Comparison of ENCODE assay signal across 23 cellular contexts in the genomic region with DNA sequence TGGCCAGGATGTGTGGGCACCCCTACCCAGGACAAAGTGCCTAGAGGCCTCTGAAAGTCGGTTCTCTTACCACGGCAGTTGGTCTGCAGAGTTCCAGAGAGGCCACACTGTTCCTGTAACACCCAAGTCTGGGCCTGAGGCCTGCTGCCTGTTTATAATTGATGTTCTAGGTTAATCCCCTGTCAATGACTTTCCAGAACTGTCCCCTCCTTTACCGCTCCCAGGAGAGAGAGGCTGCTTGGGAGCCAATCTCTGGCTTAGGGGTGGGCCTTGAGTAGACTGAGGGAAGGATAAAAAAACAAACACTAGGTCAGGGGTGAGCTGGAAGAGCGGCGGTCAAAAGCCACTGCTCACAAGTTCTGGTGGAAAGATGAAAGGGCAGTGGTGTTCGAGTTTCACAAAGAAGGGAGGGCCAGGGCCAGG. TPM values are rescaled to one million over a fixed set of nuclear protein-coding genes. Genes with fewer than 3 reads are reported as not detected.
DNase-seq lines count a peak whose midpoint lies in the region; ATAC-seq and TF ChIP-seq lines count a peak whose summit lies in the region.
"Had no signal": no experiment of that assay in that cellular context is flagged by ENCODE, and none has a peak within 500 bp of the region (broad histone marks: within the 10 kb centered on the region; RNA-seq: fewer than 3 reads in every experiment).

No MANE protein-coding gene starts in this region.

- POLR2A ChIA-PET in HEK293 (lab: Yijun Ruan, JAX), result no interaction called here
- POLR2A ChIA-PET in naive thymus-derived CD4-positive, alpha-beta T cell (lab: Charles Lee), result no interaction called here

- H3K4me1 Mint-ChIP-seq in osteocyte (ENCODE audit: unreplicated experiment), result peaks cover 42% of the 10 kb centered on the region
- no peaks in the 10 kb centered on the region for H3K4me1 Mint-ChIP-seq in naive thymus-derived CD4-positive, alpha-beta T cell
- H3K4me1 Mint-ChIP-seq: activated naive CD4-positive, alpha-beta T cell treated with anti-CD3 and anti-CD28 coated beads, Interleukin-2, amount 50 U/mL, for 24 hours; CD4-positive, alpha-beta memory T cell had no signal

- H3K27ac Mint-ChIP-seq in osteocyte (ENCODE audit: unreplicated experiment), result peak overlapping the region; percentile 31
- peak overlapping the region in 1 of 9 donors; percentile 60 for H3K27ac Mint-ChIP-seq in naive thymus-derived CD4-positive, alpha-beta T cell
- H3K27ac Mint-ChIP-seq: activated CD4-positive, alpha-beta memory T cell treated with anti-CD3 and anti-CD28 coated beads for 36 hours; activated naive CD4-positive, alpha-beta T cell treated with anti-CD3 and anti-CD28 coated beads, Interleukin-2, amount 50 U/mL, for 24 hours; activated T-cell treated with anti-CD3 and anti-CD28 coated beads, Interleukin-2, amount 50 U/mL, for 24 hours had no signal

- H3K4me1 ChIP-seq in HEK293 (ENCODE audit: control insufficient read depth, insufficient read depth, low read length), result no peaks in the 10 kb centered on the region; the same call in 1 of the 2 replicates
- H3K4me1 ChIP-seq in naive thymus-derived CD4-positive, alpha-beta T cell (ENCODE audit: control insufficient read depth in 2 of 2, insufficient read depth in 2 of 2, low read length in 2 of 2), result no peaks in the 10 kb centered on the region

- intact Hi-C loops in naive thymus-derived CD4-positive, alpha-beta T cell (cut with micrococcal nuclease), result no loop called here

- no peaks in the 10 kb centered on the region for H3K36me3 Mint-ChIP-seq in osteocyte (ENCODE audit: unreplicated experiment)
- H3K36me3 Mint-ChIP-seq in naive thymus-derived CD4-positive, alpha-beta T cell, result peaks cover 0 to 7% (median 0%) of the 10 kb centered on the region in 5 donors
- H3K36me3 Mint-ChIP-seq: activated CD4-positive, alpha-beta memory T cell treated with anti-CD3 and anti-CD28 coated beads for 36 hours; activated naive CD4-positive, alpha-beta T cell treated with anti-CD3 and anti-CD28 coated beads, Interleukin-2, amount 50 U/mL, for 24 hours; CD4-positive, alpha-beta memory T cell had no signal

- H3K27ac ChIP-seq in HEK293 (ENCODE audit: extremely low read depth, low read depth, low read length) (no peak overlapping the region), angular gyrus (ENCODE audit: low read depth, low read length) (peak overlapping the region; percentile 26)
- no peak overlapping the region for H3K27ac ChIP-seq in naive thymus-derived CD4-positive, alpha-beta T cell (ENCODE audit: low read depth, low read length)
- H3K27ac ChIP-seq: gastroesophageal sphincter, neutrophil, VCaP had no signal

- H3K4me3 ChIP-seq in HEK293 (ENCODE audit: low read depth, low read length), result no peak overlapping the region
- no peak overlapping the region for H3K4me3 ChIP-seq in naive thymus-derived CD4-positive, alpha-beta T cell (ENCODE audit: low read length)
- H3K4me3 ChIP-seq: gastroesophageal sphincter, vagina had no signal

- no peak overlapping the region for H3K4me3 Mint-ChIP-seq in osteocyte (ENCODE audit: unreplicated experiment)
- H3K4me3 Mint-ChIP-seq in naive thymus-derived CD4-positive, alpha-beta T cell, result no peak overlapping the region
- H3K4me3 Mint-ChIP-seq: activated CD4-positive, alpha-beta memory T cell treated with anti-CD3 and anti-CD28 coated beads for 36 hours; activated naive CD4-positive, alpha-beta T cell treated with anti-CD3 and anti-CD28 coated beads, Interleukin-2, amount 50 U/mL, for 24 hours; activated T-cell treated with anti-CD3 and anti-CD28 coated beads, Interleukin-2, amount 50 U/mL, for 24 hours; CD4-positive, alpha-beta memory T cell had no signal

- ATAC-seq in HG03571 (IDR thresholded peaks at IDR 0.05; ENCODE audit: unreplicated experiment), result no peak
- no peak for ATAC-seq in naive thymus-derived CD4-positive, alpha-beta T cell
- ATAC-seq: gastroesophageal sphincter had no signal

- CTCF ChIA-PET in HEK293 (lab: Yijun Ruan, JAX), result no interaction called here
- CTCF ChIA-PET in naive thymus-derived CD4-positive, alpha-beta T cell (lab: Charles Lee), result no interaction called here

- DNase-seq in iris pigment epithelial cell (ENCODE audit: low read depth), result peak; percentile 17
- no peak for DNase-seq in osteocyte (ENCODE audit: extremely low spot score, unreplicated experiment)
- no peak for DNase-seq in nucleus accumbens (lab: John Stamatoyannopoulos, UW)
- DNase-seq in iPS-NIHi11 (ENCODE audit: low spot score), result no peak
- no peak for DNase-seq in naive thymus-derived CD4-positive, alpha-beta T cell
- DNase-seq: activated CD4-positive, alpha-beta memory T cell treated with anti-CD3 and anti-CD28 coated beads for 36 hours; activated T-cell treated with anti-CD3 and anti-CD28 coated beads, Interleukin-2, amount 50 U/mL, for 24 hours; CD4-positive, alpha-beta memory T cell; DMS79 treated with DMSO at 0.1 percent for 48 hours; NCI-H2029; NCI-H510A treated with DMSO at 0.1 percent for 48 hours; SHP77; stimulated activated CD4-positive, alpha-beta T cell treated with anti-CD3 and anti-CD28 coated beads, Interleukin-2, amount 100 ng/mL, for 48 hours; T-helper 1 cell had no signal

- H3K9me3 Mint-ChIP-seq in osteocyte (ENCODE audit: unreplicated experiment), result no peaks in the 10 kb centered on the region
- no peaks in the 10 kb centered on the region for H3K9me3 Mint-ChIP-seq in naive thymus-derived CD4-positive, alpha-beta T cell
- H3K9me3 Mint-ChIP-seq: activated CD4-positive, alpha-beta memory T cell treated with anti-CD3 and anti-CD28 coated beads for 36 hours; activated naive CD4-positive, alpha-beta T cell treated with anti-CD3 and anti-CD28 coated beads, Interleukin-2, amount 50 U/mL, for 24 hours; activated T-cell treated with anti-CD3 and anti-CD28 coated beads, Interleukin-2, amount 50 U/mL, for 24 hours; CD4-positive, alpha-beta memory T cell; IgD-negative memory B cell had no signal

- no peaks in the 10 kb centered on the region for H3K9me3 ChIP-seq in HEK293 (ENCODE audit: control insufficient read depth, insufficient read depth, low read depth, low read length)
- H3K9me3 ChIP-seq in naive thymus-derived CD4-positive, alpha-beta T cell (ENCODE audit: control insufficient read depth in 2 of 3, low read length in 3 of 3), result no peaks in the 10 kb centered on the region
- H3K9me3 ChIP-seq: gastroesophageal sphincter, neutrophil, vagina had no signal

- no peaks in the 10 kb centered on the region for H3K27me3 Mint-ChIP-seq in osteocyte (ENCODE audit: unreplicated experiment)
- H3K27me3 Mint-ChIP-seq in naive thymus-derived CD4-positive, alpha-beta T cell, result peaks cover 0 to 3% (median 0%) of the 10 kb centered on the region in 5 donors
- H3K27me3 Mint-ChIP-seq: activated CD4-positive, alpha-beta memory T cell treated with anti-CD3 and anti-CD28 coated beads for 36 hours; activated naive CD4-positive, alpha-beta T cell treated with anti-CD3 and anti-CD28 coated beads, Interleukin-2, amount 50 U/mL, for 24 hours; activated T-cell treated with anti-CD3 and anti-CD28 coated beads, Interleukin-2, amount 50 U/mL, for 24 hours; CD4-positive, alpha-beta memory T cell had no signal

- TF ChIP-seq CTCF in HEK293 (tag by site-specific recombination; IDR thresholded peaks at IDR 0.05) (no peak), osteocyte (IDR thresholded peaks at IDR 0.05) (no peak)

- no peaks in the 10 kb centered on the region for H3K27me3 ChIP-seq in naive thymus-derived CD4-positive, alpha-beta T cell (ENCODE audit: control insufficient read depth in 2 of 2, insufficient read depth in 2 of 2, low read length in 2 of 2)
- H3K27me3 ChIP-seq: gastroesophageal sphincter, neutrophil, vagina had no signal

- H3K36me3 ChIP-seq in HEK293 (ENCODE audit: control insufficient read depth in 2 of 2, insufficient read depth in 1 of 2, low read length in 2 of 2), result no peaks in the 10 kb centered on the region
- H3K36me3 ChIP-seq in naive thymus-derived CD4-positive, alpha-beta T cell (ENCODE audit: control insufficient read depth in 2 of 3, insufficient read depth in 3 of 3, low read length in 3 of 3), result no peaks in the 10 kb centered on the region
- H3K36me3 ChIP-seq: gastroesophageal sphincter, neutrophil, vagina had no signal

TF ChIP-seq in HEK293, 187 proteins besides CTCF, POLR2A, EP300 and RAD21:
- TF ChIP-seq ZNF843 (tag by site-specific recombination; IDR thresholded peaks at IDR 0.05), result no peak
- TF ChIP-seq ZNF341 (tag by site-specific recombination; IDR thresholded peaks at IDR 0.05; ENCODE audit: low read depth), result peak; percentile 53
- peak; percentile 82; the same call in 1 of the 2 replicates for TF ChIP-seq TCF7L2 (IDR thresholded peaks at IDR 0.05; ENCODE audit: borderline replicate concordance, low read depth, low read length)
- no peak for TF ChIP-seq ZNF114 (tag by site-specific recombination; IDR thresholded peaks at IDR 0.05)
- TF ChIP-seq, protein P1, sequence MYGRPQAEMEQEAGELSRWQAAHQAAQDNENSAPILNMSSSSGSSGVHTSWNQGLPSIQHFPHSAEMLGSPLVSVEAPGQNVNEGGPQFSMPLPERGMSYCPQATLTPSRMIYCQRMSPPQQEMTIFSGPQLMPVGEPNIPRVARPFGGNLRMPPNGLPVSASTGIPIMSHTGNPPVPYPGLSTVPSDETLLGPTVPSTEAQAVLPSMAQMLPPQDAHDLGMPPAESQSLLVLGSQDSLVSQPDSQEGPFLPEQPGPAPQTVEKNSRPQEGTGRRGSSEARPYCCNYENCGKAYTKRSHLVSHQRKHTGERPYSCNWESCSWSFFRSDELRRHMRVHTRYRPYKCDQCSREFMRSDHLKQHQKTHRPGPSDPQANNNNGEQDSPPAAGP (tag by site-specific recombination; IDR thresholded peaks at IDR 0.05), result peak; percentile 86
- TF ChIP-seq, protein P2, sequence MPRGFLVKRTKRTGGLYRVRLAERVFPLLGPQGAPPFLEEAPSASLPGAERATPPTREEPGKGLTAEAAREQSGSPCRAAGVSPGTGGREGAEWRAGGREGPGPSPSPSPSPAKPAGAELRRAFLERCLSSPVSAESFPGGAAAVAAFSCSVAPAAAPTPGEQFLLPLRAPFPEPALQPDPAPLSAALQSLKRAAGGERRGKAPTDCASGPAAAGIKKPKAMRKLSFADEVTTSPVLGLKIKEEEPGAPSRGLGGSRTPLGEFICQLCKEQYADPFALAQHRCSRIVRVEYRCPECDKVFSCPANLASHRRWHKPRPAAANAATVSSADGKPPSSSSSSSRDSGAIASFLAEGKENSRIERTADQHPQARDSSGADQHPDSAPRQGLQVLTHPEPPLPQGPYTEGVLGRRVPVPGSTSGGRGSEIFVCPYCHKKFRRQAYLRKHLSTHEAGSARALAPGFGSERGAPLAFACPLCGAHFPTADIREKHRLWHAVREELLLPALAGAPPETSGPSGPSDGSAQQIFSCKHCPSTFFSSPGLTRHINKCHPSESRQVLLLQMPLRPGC (tag by site-specific recombination; IDR thresholded peaks at IDR 0.05), result no peak

RNA-seq across cellular contexts. Expression of gene PC, which starts 50.4 kb away (rescaled TPM):
- total RNA-seq in osteocyte, result 41.7 and 49.1 TPM in 2 replicates
- 10 to 100 TPM in 2 of 5 experiments, 1 to 10 TPM in 3; 8.4 to 11.2 (median 10.0) TPM for total RNA-seq in naive thymus-derived CD4-positive, alpha-beta T cell
- 1 to 10 TPM; 4.9 to 7.7 TPM for polyA plus RNA-seq in naive thymus-derived CD4-positive, alpha-beta T cell

RNA-seq across cellular contexts. Expression of gene LRFN4, which starts 50.9 kb away (rescaled TPM):
- total RNA-seq in osteocyte, result 41.7 and 45.0 TPM in 2 replicates
- total RNA-seq in naive thymus-derived CD4-positive, alpha-beta T cell, result 10 to 100 TPM in 1 of 5 experiments, 1 to 10 TPM in 3, under 1 TPM in 1; 0.84 to 21.2 (median 1.6) TPM
- polyA plus RNA-seq in naive thymus-derived CD4-positive, alpha-beta T cell, result not detected
